Comparison of ENCODE assay signal across 8 cellular contexts in the genomic region with DNA sequence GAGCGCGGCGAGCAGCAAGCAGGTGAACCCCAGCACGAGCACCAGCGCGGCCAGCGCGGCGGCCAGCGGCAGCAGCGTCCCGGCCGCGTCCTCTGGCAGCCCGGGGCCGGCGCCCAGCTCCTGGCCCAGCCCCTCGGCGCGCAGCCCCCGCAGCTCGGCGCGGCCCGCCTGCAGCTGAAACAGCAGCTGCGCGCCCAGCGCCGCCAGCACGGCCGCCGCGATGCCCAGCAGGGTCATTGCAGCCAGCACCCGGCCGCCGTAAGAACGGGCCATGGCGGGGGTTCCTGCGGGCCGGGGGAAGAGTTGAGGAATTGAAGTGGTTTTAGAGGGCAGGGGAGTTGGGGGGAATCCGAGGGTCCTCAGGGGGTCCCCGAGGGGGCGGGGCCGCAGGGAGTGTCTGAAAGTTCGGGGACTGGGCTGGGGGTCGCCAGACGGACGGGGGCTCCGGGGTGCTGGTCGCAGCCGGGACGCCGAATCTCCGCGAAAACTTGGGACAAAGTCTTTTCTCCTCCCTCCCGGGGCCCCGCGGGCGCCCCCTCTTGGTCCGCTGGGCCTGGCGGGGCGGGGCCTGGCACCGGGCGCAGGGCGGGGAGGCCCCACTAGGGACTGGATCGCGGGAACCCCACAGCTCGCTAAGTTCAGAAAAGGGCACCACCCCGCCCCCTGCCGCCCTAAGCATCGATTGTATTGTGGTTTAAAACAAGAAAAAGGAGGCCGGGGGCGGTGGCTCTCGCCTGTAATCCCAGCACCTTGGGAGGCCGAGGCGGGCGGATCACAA. TPM values are rescaled to one million over a fixed set of nuclear protein-coding genes. Genes with fewer than 3 reads are reported as not detected.
A peak's percentile ranks its signal among the peaks of the same experiment; 100 is the strongest.
DNase-seq lines count a peak whose midpoint lies in the region; ATAC-seq, FAIRE-seq and TF ChIP-seq lines count a peak whose summit lies in the region.

Gene TMEM221, minus strand, starts transcription at position 479 of the 778 bp plus-strand sequence. Its CDS starts 206 bp downstream, at position 273.

- no peak for TF ChIP-seq EP300 in gastroesophageal sphincter (IDR thresholded peaks at IDR 0.05)

- H3K27ac ChIP-seq in gastroesophageal sphincter (peak within 1 kb of the TSS in 1 of 4 donors; percentile 57), rectal smooth muscle tissue (ENCODE audit: low read depth, low read length) (no peak within 1 kb of the TSS), small intestine (ENCODE audit: low read depth in 1 of 2, low read length in 1 of 2) (no peak within 1 kb of the TSS)

- H3K36me3 ChIP-seq in gastroesophageal sphincter (no peaks in the 10 kb centered on the region), rectal smooth muscle tissue (ENCODE audit: control insufficient read depth, insufficient read depth, low read length) (no peaks in the 10 kb centered on the region), small intestine (ENCODE audit: control insufficient read depth in 2 of 2, insufficient read depth in 2 of 2, low read length in 2 of 2) (no peaks in the 10 kb centered on the region)

- no peaks in the 10 kb centered on the region for H3K9me3 ChIP-seq in gastroesophageal sphincter
- no peaks in the 10 kb centered on the region for H3K9me3 ChIP-seq in small intestine (ENCODE audit: control insufficient read depth, low read depth)

- H3K4me3 ChIP-seq in GM12864 (ENCODE audit: low read depth, low read length) (no peak within 1 kb of the TSS), gastroesophageal sphincter (peak within 1 kb of the TSS; percentile 26 to 55), rectal smooth muscle tissue (ENCODE audit: low read length) (peak within 1 kb of the TSS; percentile 51), small intestine (ENCODE audit: low read depth in 1 of 2, low read length in 2 of 2) (peak within 1 kb of the TSS in 1 of 2 donors; percentile 26)

- TF ChIP-seq CTCF in GM12864 (IDR thresholded peaks at IDR 0.05; ENCODE audit: low read depth, low read length, missing control alignments), result peak; percentile 45
- TF ChIP-seq CTCF in gastroesophageal sphincter (IDR thresholded peaks at IDR 0.05), result peak in 3 of 4 experiments; percentile 29 to 68 (median 43)

- DNase-seq in GM12864 (ENCODE audit: low read depth), result no peak
- peak; percentile 33 for DNase-seq in NOMO-1 treated with DMSO at 0.1 percent for 48 hours (lab: John Stamatoyannopoulos, UW; ENCODE audit: unreplicated experiment)
- DNase-seq in activated T-helper 1 cell treated with anti-CD3 and anti-CD28 coated beads, Interleukin-2, amount 50 U/mL, for 16 hours (ENCODE audit: low read depth in 1 of 2, low spot score in 1 of 2), result peak; percentile 22 to 34
- DNase-seq in SW 1271 (lab: John Stamatoyannopoulos, UW), result no peak
- DNase-seq in small intestine, result no peak

- no peak for FAIRE-seq in small intestine (lab: Jason Lieb, UNC)

- H3K27me3 ChIP-seq in gastroesophageal sphincter (peaks cover 21% of the 10 kb centered on the region), rectal smooth muscle tissue (ENCODE audit: control insufficient read depth, insufficient read depth, low read length) (peaks cover 2% of the 10 kb centered on the region), small intestine (ENCODE audit: control insufficient read depth in 2 of 2, insufficient read depth in 2 of 2, low read length in 2 of 2) (no peaks in the 10 kb centered on the region)

- no peak within 1 kb of the TSS for H3K9ac ChIP-seq in rectal smooth muscle tissue (ENCODE audit: low read length)

- peaks cover 0 to 16% (median 0%) of the 10 kb centered on the region in 3 donors for H3K4me1 ChIP-seq in gastroesophageal sphincter
- no peaks in the 10 kb centered on the region for H3K4me1 ChIP-seq in rectal smooth muscle tissue (ENCODE audit: control insufficient read depth, insufficient read depth, low read length)
- peaks cover 0 to 2% of the 10 kb centered on the region in 2 donors for H3K4me1 ChIP-seq in small intestine (ENCODE audit: control insufficient read depth in 2 of 2, insufficient read depth in 1 of 2, low read depth in 1 of 2, low read length in 1 of 2)

- no peak for TF ChIP-seq POLR2A in gastroesophageal sphincter (IDR thresholded peaks at IDR 0.05)

- peak; percentile 85 for ATAC-seq in gastroesophageal sphincter
- ATAC-seq in HG02571 (IDR thresholded peaks at IDR 0.05; ENCODE audit: unreplicated experiment), result no peak

- WGBS in gastroesophageal sphincter (ENCODE audit: low coverage in 1 of 2), 2 donors, result 0% methylated on average over 3 of the region's 77 CpGs; no CpG with 5 or more reads in 1 of the 2 donors
- 1 to 2% (median 2%) methylated on average over 37 to 77 of the region's 77 CpGs for WGBS in small intestine, 3 donors

RNA-seq across cellular contexts. Expression of gene TMEM221, which starts in this region (rescaled TPM):
- 1 to 10 TPM in 1 of 4 donors, under 1 TPM in 1, not detected in 2; 0.46 to 1.3 TPM for total RNA-seq in gastroesophageal sphincter
- under 1 TPM in 1 of 3 donors, not detected in 2; 0.07 TPM for polyA plus RNA-seq in small intestine

Comparison
In these comparisons a context has a peak if more than half of its experiments do, and no peak if none do; other contexts are left out.
1. DNase-seq: peak in NOMO-1 treated with DMSO at 0.1 percent for 48 hours (single experiment) and activated T-helper 1 cell treated with anti-CD3 and anti-CD28 coated beads, Interleukin-2, amount 50 U/mL, for 16 hours (2 of 2); none in GM12864 (single experiment), SW 1271 (0 of 2) and small intestine (single experiment).